In the genomic region with DNA sequence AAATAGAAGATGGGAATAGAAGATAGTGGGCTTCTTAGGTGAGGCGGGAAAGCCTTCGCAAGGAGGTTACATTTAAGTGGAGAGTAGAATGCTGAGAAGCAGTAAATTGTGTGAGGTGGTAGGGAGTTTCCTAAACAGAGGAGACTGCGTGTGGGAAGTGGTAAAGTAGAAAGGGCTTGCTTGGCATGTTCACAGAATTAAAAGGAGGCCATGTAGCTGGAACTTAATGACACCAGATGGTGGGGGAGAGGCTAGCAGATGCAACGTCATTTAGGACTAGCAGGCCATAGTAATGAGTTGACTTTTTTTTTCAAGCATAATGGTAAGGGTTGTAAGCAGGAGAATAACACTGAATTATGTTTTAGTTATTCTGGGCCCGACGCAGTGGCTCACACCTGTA, we compare ENCODE assay signal across 2 cellular contexts.
TF ChIP-seq lines count a peak whose summit lies in the region.

No MANE protein-coding gene starts in this region.

TF ChIP-seq in IMR-90, 13 proteins besides CTCF, POLR2A, EP300 and RAD21:
- TF ChIP-seq MXI1 (IDR thresholded peaks at IDR 0.05; ENCODE audit: borderline replicate concordance, low read depth, low read length) (no peak), MAFK (IDR thresholded peaks at IDR 0.05; ENCODE audit: low read depth, low read length) (no peak), RFX5 (IDR thresholded peaks at IDR 0.05; ENCODE audit: low read depth, low read length) (no peak), FOS (IDR thresholded peaks at IDR 0.05; ENCODE audit: low read depth, low read length) (no peak), MAZ (IDR thresholded peaks at IDR 0.05; ENCODE audit: borderline replicate concordance, low read depth, low read length) (no peak), NFE2L2 (IDR thresholded peaks at IDR 0.05; ENCODE audit: low read depth, low read length) (no peak), CHD1 (IDR thresholded peaks at IDR 0.05; ENCODE audit: low read depth, low read length) (no peak), SMC3 (IDR thresholded peaks at IDR 0.05; ENCODE audit: low read depth, low read length) (no peak), CEBPB (IDR thresholded peaks at IDR 0.05; ENCODE audit: low read depth, low read length) (no peak), BHLHE40 (IDR thresholded peaks at IDR 0.05; ENCODE audit: low read depth, low read length) (no peak), RCOR1 (IDR thresholded peaks at IDR 0.05; ENCODE audit: insufficient replicate concordance, low read length) (no peak)
- TF ChIP-seq, protein P1, sequence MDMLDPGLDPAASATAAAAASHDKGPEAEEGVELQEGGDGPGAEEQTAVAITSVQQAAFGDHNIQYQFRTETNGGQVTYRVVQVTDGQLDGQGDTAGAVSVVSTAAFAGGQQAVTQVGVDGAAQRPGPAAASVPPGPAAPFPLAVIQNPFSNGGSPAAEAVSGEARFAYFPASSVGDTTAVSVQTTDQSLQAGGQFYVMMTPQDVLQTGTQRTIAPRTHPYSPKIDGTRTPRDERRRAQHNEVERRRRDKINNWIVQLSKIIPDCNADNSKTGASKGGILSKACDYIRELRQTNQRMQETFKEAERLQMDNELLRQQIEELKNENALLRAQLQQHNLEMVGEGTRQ (IDR thresholded peaks at IDR 0.05; ENCODE audit: low read depth, low read length), result no peak
- TF ChIP-seq, protein P2, sequence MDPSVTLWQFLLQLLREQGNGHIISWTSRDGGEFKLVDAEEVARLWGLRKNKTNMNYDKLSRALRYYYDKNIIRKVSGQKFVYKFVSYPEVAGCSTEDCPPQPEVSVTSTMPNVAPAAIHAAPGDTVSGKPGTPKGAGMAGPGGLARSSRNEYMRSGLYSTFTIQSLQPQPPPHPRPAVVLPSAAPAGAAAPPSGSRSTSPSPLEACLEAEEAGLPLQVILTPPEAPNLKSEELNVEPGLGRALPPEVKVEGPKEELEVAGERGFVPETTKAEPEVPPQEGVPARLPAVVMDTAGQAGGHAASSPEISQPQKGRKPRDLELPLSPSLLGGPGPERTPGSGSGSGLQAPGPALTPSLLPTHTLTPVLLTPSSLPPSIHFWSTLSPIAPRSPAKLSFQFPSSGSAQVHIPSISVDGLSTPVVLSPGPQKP (IDR thresholded peaks at IDR 0.05; ENCODE audit: borderline replicate concordance, low read depth, low read length), result no peak

TF ChIP-seq in K562, 482 proteins besides CTCF, POLR2A, EP300 and RAD21:
- TF ChIP-seq, protein P3, sequence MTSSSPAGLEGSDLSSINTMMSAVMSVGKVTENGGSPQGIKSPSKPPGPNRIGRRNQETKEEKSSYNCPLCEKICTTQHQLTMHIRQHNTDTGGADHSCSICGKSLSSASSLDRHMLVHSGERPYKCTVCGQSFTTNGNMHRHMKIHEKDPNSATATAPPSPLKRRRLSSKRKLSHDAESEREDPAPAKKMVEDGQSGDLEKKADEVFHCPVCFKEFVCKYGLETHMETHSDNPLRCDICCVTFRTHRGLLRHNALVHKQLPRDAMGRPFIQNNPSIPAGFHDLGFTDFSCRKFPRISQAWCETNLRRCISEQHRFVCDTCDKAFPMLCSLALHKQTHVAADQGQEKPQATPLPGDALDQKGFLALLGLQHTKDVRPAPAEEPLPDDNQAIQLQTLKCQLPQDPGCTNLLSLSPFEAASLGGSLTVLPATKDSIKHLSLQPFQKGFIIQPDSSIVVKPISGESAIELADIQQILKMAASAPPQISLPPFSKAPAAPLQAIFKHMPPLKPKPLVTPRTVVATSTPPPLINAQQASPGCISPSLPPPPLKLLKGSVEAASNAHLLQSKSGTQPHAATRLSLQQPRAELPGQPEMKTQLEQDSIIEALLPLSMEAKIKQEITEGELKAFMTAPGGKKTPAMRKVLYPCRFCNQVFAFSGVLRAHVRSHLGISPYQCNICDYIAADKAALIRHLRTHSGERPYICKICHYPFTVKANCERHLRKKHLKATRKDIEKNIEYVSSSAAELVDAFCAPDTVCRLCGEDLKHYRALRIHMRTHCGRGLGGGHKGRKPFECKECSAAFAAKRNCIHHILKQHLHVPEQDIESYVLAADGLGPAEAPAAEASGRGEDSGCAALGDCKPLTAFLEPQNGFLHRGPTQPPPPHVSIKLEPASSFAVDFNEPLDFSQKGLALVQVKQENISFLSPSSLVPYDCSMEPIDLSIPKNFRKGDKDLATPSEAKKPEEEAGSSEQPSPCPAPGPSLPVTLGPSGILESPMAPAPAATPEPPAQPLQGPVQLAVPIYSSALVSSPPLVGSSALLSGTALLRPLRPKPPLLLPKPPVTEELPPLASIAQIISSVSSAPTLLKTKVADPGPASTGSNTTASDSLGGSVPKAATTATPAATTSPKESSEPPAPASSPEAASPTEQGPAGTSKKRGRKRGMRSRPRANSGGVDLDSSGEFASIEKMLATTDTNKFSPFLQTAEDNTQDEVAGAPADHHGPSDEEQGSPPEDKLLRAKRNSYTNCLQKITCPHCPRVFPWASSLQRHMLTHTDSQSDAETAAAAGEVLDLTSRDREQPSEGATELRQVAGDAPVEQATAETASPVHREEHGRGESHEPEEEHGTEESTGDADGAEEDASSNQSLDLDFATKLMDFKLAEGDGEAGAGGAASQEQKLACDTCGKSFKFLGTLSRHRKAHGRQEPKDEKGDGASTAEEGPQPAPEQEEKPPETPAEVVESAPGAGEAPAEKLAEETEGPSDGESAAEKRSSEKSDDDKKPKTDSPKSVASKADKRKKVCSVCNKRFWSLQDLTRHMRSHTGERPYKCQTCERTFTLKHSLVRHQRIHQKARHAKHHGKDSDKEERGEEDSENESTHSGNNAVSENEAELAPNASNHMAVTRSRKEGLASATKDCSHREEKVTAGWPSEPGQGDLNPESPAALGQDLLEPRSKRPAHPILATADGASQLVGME (CRISPR knock-in tag; IDR thresholded peaks at IDR 0.05), result no peak
- 0 out of 2 replicates have a peak, but pooled peaks have one; percentile 10 for TF ChIP-seq ZNF316 (IDR thresholded peaks at IDR 0.05)
